In the genomic region with DNA sequence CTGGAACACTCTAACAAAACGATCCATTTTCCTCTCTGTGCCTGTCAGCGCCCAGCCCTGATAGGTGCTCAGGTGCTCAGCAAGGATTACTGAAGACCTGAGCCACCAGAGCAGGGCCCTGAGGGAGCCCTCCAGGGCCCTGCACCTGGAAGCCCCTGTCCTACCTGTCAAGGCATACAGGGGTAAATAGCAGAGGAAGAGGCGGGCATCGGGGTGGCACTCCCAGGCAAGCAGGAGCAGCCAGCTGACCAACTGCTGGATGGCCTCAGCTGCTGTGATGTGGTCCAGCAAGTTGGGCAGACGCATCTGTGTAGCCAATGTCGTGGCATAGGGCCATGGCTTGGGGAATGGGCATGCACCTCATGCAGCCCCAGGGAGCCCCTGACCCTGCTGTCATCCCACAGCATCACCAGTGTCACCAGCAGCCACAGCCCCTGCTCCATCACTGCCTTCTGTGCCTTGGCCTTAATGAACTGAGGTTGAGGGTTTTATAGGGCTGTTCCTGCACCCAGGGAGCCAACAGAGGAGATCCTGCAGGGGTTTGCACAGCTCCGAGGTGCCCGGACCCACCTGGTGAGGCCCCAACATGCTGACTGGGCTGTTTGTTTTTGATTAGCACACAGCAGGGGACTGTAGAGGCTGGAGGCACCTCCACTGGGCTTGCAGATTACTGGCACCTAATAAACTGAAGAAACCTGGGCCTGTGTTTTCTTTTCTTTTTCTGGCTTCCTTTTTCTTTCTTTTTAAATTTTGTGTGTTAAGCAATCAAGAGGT, we compare ENCODE assay signal across 19 cellular contexts. TPM values are rescaled to one million over a fixed set of nuclear protein-coding genes. Genes with fewer than 3 reads are reported as not detected.
DNase-seq lines count a peak whose midpoint lies in the region; TF ChIP-seq lines count a peak whose summit lies in the region.
"Had no signal": no experiment of that assay in that cellular context is flagged by ENCODE, and none has a peak within 500 bp of the region (broad histone marks: within the 10 kb centered on the region; RNA-seq: fewer than 3 reads in every experiment).

No MANE protein-coding gene starts in this region.

- H3K36me3 Mint-ChIP-seq in H9 (ENCODE audit: insufficient read depth in 1 of 3, low read depth in 3 of 3) (peaks cover 3 to 18% (median 10%) of the 10 kb centered on the region in 3 experiments; a peak in 5 of 7 replicates), neural progenitor cell (peaks cover 11% of the 10 kb centered on the region)
- H3K36me3 Mint-ChIP-seq in activated CD4-positive, alpha-beta memory T cell treated with anti-CD3 and anti-CD28 coated beads for 36 hours = peaks cover 2% of the 10 kb centered on the region

- POLR2A ChIA-PET in activated CD4-positive, alpha-beta memory T cell treated with anti-CD3 and anti-CD28 coated beads for 36 hours (lab: Charles Lee) = no interaction called here

- CTCF ChIA-PET in activated CD4-positive, alpha-beta memory T cell treated with anti-CD3 and anti-CD28 coated beads for 36 hours (lab: Charles Lee) = interaction anchor here (1.6 kb wide), 1 partner anchor 11 kb away, joined by 3 read pairs; no protein-coding TSS in a partner anchor

- H3K4me1 Mint-ChIP-seq in H9 (peaks cover 23 to 24% of the 10 kb centered on the region in 2 experiments), neural progenitor cell (peaks cover 23% of the 10 kb centered on the region)
- peaks cover 3% of the 10 kb centered on the region for H3K4me1 Mint-ChIP-seq in activated CD4-positive, alpha-beta memory T cell treated with anti-CD3 and anti-CD28 coated beads for 36 hours (ENCODE audit: low read depth)

- no peak overlapping the region for H2BK5ac ChIP-seq in H9 (ENCODE audit: insufficient read length, low read length)

- no peaks in the 10 kb centered on the region for H3K79me2 ChIP-seq in H9 (ENCODE audit: insufficient read depth, low read length)
- H3K79me2 ChIP-seq in neural progenitor cell (ENCODE audit: low read depth) = no peaks in the 10 kb centered on the region

- DNase-seq in DMS153 (lab: John Stamatoyannopoulos, UW) (peak; percentile 9), DMS153 treated with DMSO at 0.1 percent for 48 hours (lab: John Stamatoyannopoulos, UW; ENCODE audit: unreplicated experiment) (no peak), H9 (no peak), neural progenitor cell (ENCODE audit: low spot score) (no peak), NCI-H446 (lab: John Stamatoyannopoulos, UW) (no peak), OCI-M1 (lab: John Stamatoyannopoulos, UW) (no peak)
- no peak for DNase-seq in activated CD4-positive, alpha-beta memory T cell treated with anti-CD3 and anti-CD28 coated beads for 36 hours
- DNase-seq: activated CD4-positive, alpha-beta T cell treated with anti-CD3 and anti-CD28 coated beads, Interleukin-2, amount 50 U/mL, for 1 hour; amniotic stem cell; BE2C; hippocampal formation; KBM-7; kidney glomerular epithelial cell; NCI-H446 treated with DMSO at 0.1 percent for 48 hours; stimulated activated CD4-positive, alpha-beta T cell treated with anti-CD3 and anti-CD28 coated beads, Interleukin-4, amount 100 ng/mL, for 4 hours; thyroid gland had no signal

- no peak overlapping the region for H3K4me3 Mint-ChIP-seq in H9
- H3K4me3 Mint-ChIP-seq in neural progenitor cell = no peak overlapping the region
- H3K4me3 Mint-ChIP-seq in activated CD4-positive, alpha-beta memory T cell treated with anti-CD3 and anti-CD28 coated beads for 36 hours = no peak overlapping the region

- H4K20me1 ChIP-seq in H9 (ENCODE audit: control insufficient read depth, insufficient read depth, insufficient read length) (no peaks in the 10 kb centered on the region), neural progenitor cell (ENCODE audit: low read depth) (peaks cover 26% of the 10 kb centered on the region)

- no peaks in the 10 kb centered on the region for H3K36me3 ChIP-seq in neural progenitor cell
- H3K36me3 ChIP-seq: BE2C had no signal

- H3K23me2 ChIP-seq in H9 (ENCODE audit: insufficient read length, low read depth, low read length, poor library complexity, severe bottlenecking) = no peaks in the 10 kb centered on the region

- no peak overlapping the region for H2BK15ac ChIP-seq in H9 (ENCODE audit: low read depth, low read length)

- H3K9ac ChIP-seq in H9 (ENCODE audit: extremely low read depth, insufficient read length, low read length) (no peak overlapping the region), neural progenitor cell (no peak overlapping the region)

- no peaks in the 10 kb centered on the region for H3K9me3 ChIP-seq in H9 (ENCODE audit: control insufficient read depth, low read depth, low read length)
- H3K9me3 ChIP-seq in neural progenitor cell (ENCODE audit: low read depth) = no peaks in the 10 kb centered on the region
- H3K9me3 ChIP-seq: BE2C, thyroid gland had no signal

- no peak overlapping the region for H2AK5ac ChIP-seq in H9 (ENCODE audit: insufficient read length, low read length)

- H3K9me3 Mint-ChIP-seq in H9 = no peaks in the 10 kb centered on the region
- H3K9me3 Mint-ChIP-seq in neural progenitor cell = no peaks in the 10 kb centered on the region
- no peaks in the 10 kb centered on the region for H3K9me3 Mint-ChIP-seq in activated CD4-positive, alpha-beta memory T cell treated with anti-CD3 and anti-CD28 coated beads for 36 hours

- H4K8ac ChIP-seq in H9 (replicated peaks; ENCODE audit: insufficient read length, low read depth, low read length) = no peak overlapping the region

- no peak for TF ChIP-seq CTCF in H9 (conservative IDR thresholded peaks at IDR 0.05)
- TF ChIP-seq CTCF in neural progenitor cell (IDR thresholded peaks at IDR 0.05) = no peak

- no peaks in the 10 kb centered on the region for H3K79me1 ChIP-seq in H9 (ENCODE audit: insufficient read depth, low read depth, low read length, poor library complexity, severe bottlenecking)

- no peak overlapping the region for H2BK120ac ChIP-seq in H9 (ENCODE audit: low read depth, low read length, poor library complexity, severe bottlenecking)

- intact Hi-C loops in activated CD4-positive, alpha-beta memory T cell treated with anti-CD3 and anti-CD28 coated beads for 36 hours (cut with micrococcal nuclease) = no loop called here

- H3F3A ChIP-seq in neural progenitor cell (ENCODE audit: low read depth) = peaks cover 12% of the 10 kb centered on the region

- H3K4me1 ChIP-seq in H9 (ENCODE audit: insufficient read depth, low read length) (no peaks in the 10 kb centered on the region), neural progenitor cell (peaks cover 26% of the 10 kb centered on the region)
- H3K4me1 ChIP-seq: thyroid gland had no signal

- H2AFZ ChIP-seq in H9 (ENCODE audit: low read length) (no peak overlapping the region), neural progenitor cell (replicated peaks) (no peak overlapping the region)

- no peak overlapping the region for H3K4me2 ChIP-seq in H9 (ENCODE audit: insufficient read depth, insufficient read length, low read length)
- H3K4me2 ChIP-seq in neural progenitor cell = peak overlapping the region; percentile 19

- no peak overlapping the region for H3K4me3 ChIP-seq in neural progenitor cell
- H3K4me3 ChIP-seq: thyroid gland had no signal

- H3K27ac Mint-ChIP-seq in H9 (peak overlapping the region; percentile 73 to 79 (median 76); a peak in 5 of 7 replicates), neural progenitor cell (peak overlapping the region; percentile 87)
- no peak overlapping the region for H3K27ac Mint-ChIP-seq in activated CD4-positive, alpha-beta memory T cell treated with anti-CD3 and anti-CD28 coated beads for 36 hours

- no peak overlapping the region for H3K4ac ChIP-seq in H9 (ENCODE audit: low read depth, low read length)

- no peaks in the 10 kb centered on the region for H3K27me3 Mint-ChIP-seq in H9 (ENCODE audit: low read depth)
- peaks cover 10% of the 10 kb centered on the region for H3K27me3 Mint-ChIP-seq in neural progenitor cell (ENCODE audit: insufficient read depth, low read depth)
- H3K27me3 Mint-ChIP-seq in activated CD4-positive, alpha-beta memory T cell treated with anti-CD3 and anti-CD28 coated beads for 36 hours = no peaks in the 10 kb centered on the region

- no peak overlapping the region for H2BK20ac ChIP-seq in H9 (ENCODE audit: low read depth, low read length, poor library complexity, severe bottlenecking)

- peak overlapping the region; percentile 23 for H3K18ac ChIP-seq in H9 (ENCODE audit: insufficient read length, low read depth, low read length)

- no peak overlapping the region for H4K91ac ChIP-seq in H9 (ENCODE audit: insufficient read length, low read depth, low read length)

- no peak overlapping the region for H3T11ph ChIP-seq in H9 (ENCODE audit: low read length)

- H3K23ac ChIP-seq in H9 (ENCODE audit: insufficient read length, low read depth, low read length) = no peak overlapping the region

- H3K27ac ChIP-seq in H9 (ENCODE audit: insufficient read length, low read depth, low read length) = no peak overlapping the region
- peak overlapping the region; percentile 88 for H3K27ac ChIP-seq in angular gyrus (ENCODE audit: low read depth, low read length)
- H3K27ac ChIP-seq in neural progenitor cell = peak overlapping the region; percentile 39
- H3K27ac ChIP-seq: 22Rv1, thyroid gland had no signal

- no peak overlapping the region for H3K56ac ChIP-seq in H9 (ENCODE audit: insufficient read length, low read depth, low read length)

- H2BK12ac ChIP-seq in H9 (ENCODE audit: insufficient read length, low read depth, low read length) = no peak overlapping the region

- H3K27me3 ChIP-seq in H9 (ENCODE audit: insufficient read depth, low read length) (no peaks in the 10 kb centered on the region), neural progenitor cell (no peaks in the 10 kb centered on the region)
- H3K27me3 ChIP-seq: BE2C, thyroid gland had no signal

- H3K14ac ChIP-seq in H9 (ENCODE audit: insufficient read depth, low read length) = no peak overlapping the region; the same call in 1 of the 2 replicates

- no CpG with 5 or more reads among the region's 8 CpGs for WGBS in H9 (ENCODE audit: extremely low coverage, insufficient read length, low lambda C conversion rate)

- H4K5ac ChIP-seq in H9 (ENCODE audit: insufficient read length, low read depth, low read length) = no peak overlapping the region

RNA-seq across cellular contexts. Expression of a gene that starts 7.9 kb away (rescaled TPM):
- total RNA-seq in H9 (2021) (282 and 298 TPM in 2 replicates), neural progenitor cell (ENCODE audit: low replicate concordance) (131 and 215 TPM in 2 replicates)
- total RNA-seq in activated CD4-positive, alpha-beta memory T cell treated with anti-CD3 and anti-CD28 coated beads for 36 hours = 100 to 1,000 TPM; 139 to 144 TPM

RNA-seq across cellular contexts. Expression of a gene that starts 9.2 kb away (rescaled TPM):
- 34.5 and 36.0 TPM in 2 replicates for total RNA-seq in H9 (2021)
- total RNA-seq in neural progenitor cell (ENCODE audit: low replicate concordance) = 15.3 and 34.6 TPM in 2 replicates
- total RNA-seq in activated CD4-positive, alpha-beta memory T cell treated with anti-CD3 and anti-CD28 coated beads for 36 hours = 10 to 100 TPM; 32.7 to 32.8 TPM
- total RNA-seq: SK-MEL-5 had no signal

RNA-seq across cellular contexts. Expression of a gene that starts 19.1 kb away (rescaled TPM):
- 27.1 and 32.3 TPM in 2 replicates for total RNA-seq in H9 (2021)
- total RNA-seq in neural progenitor cell (ENCODE audit: low replicate concordance) = 32.9 and 57.4 TPM in 2 replicates
- total RNA-seq in activated CD4-positive, alpha-beta memory T cell treated with anti-CD3 and anti-CD28 coated beads for 36 hours = 10 to 100 TPM; 26.2 to 26.5 TPM

RNA-seq across cellular contexts. Expression of a gene that starts 22.6 kb away (rescaled TPM):
- 39.9 and 40.7 TPM in 2 replicates for total RNA-seq in H9 (2021)
- 26.2 and 36.8 TPM in 2 replicates for total RNA-seq in neural progenitor cell (ENCODE audit: low replicate concordance)
- total RNA-seq in activated CD4-positive, alpha-beta memory T cell treated with anti-CD3 and anti-CD28 coated beads for 36 hours = 100 to 1,000 TPM; 101 to 106 TPM

RNA-seq across cellular contexts. Expression of a gene that starts 29.9 kb away (rescaled TPM):
- 408 and 414 TPM in 2 replicates for total RNA-seq in H9 (2021)
- 271 and 313 TPM in 2 replicates for total RNA-seq in neural progenitor cell (ENCODE audit: low replicate concordance)
- 100 to 1,000 TPM; 430 to 454 TPM for total RNA-seq in activated CD4-positive, alpha-beta memory T cell treated with anti-CD3 and anti-CD28 coated beads for 36 hours
